ENCODE assay signal across 9 cellular contexts in the genomic region with DNA sequence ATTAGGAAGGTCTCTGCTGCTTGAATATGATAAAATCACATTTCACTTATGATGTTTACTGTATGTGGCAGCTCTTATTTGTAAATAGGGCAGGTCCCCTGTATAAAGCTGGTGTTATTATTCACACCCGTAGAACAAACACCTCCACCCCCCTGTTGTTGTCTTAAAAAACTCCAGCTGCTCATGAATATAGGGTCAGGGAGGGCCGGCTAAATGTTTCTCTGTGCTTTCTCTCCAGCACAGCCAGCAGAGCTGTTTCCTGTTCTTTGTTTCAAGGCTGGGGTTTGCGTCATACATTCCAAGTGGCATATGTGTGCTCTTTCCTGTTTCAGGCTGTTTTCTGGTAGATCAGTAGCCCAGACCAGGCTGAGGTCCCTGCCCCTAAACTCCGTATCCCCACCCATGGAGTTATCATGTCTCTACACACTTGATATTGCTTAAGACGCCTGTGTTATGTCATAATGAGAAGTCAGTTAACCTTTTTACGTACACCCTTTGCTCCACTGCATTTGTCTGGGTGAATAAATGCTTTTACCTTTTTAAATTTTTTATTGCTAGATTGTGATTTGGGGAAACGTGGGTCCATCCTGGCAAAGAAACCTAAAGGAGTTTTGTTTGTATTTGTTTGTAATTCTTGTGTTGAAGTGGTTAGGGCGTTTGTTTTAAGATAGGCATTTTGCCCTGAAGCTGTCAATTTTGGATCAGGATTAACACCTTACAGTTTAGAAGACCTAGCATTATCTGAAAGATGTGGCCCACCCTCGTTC. TPM values are rescaled to one million over a fixed set of nuclear protein-coding genes. Genes with fewer than 3 reads are reported as not detected.
DNase-seq lines count a peak whose midpoint lies in the region; FAIRE-seq and TF ChIP-seq lines count a peak whose summit lies in the region.
"Had no signal": no experiment of that assay in that cellular context is flagged by ENCODE, and none has a peak within 500 bp of the region (broad histone marks: within the 10 kb centered on the region; RNA-seq: fewer than 3 reads in every experiment).

No MANE protein-coding gene starts in this region.

- DNase-seq in NCI-H82 (lab: John Stamatoyannopoulos, UW) = peak; percentile 28
- DNase-seq in NCI-H82 treated with DMSO at 0.1 percent for 48 hours (lab: John Stamatoyannopoulos, UW; ENCODE audit: unreplicated experiment) = no peak
- DNase-seq in NCI-H1105 (lab: John Stamatoyannopoulos, UW) = peak; percentile 57
- peak; percentile 97 for DNase-seq in SKM-1 treated with dmso at 0.1 percent for 144 hours (lab: John Stamatoyannopoulos, UW; ENCODE audit: unreplicated experiment)
- DNase-seq in astrocyte (ENCODE audit: low read depth) = peak; percentile 98
- DNase-seq in left ventricle myocardium inferior = peak; percentile 58
- peak; percentile 79 to 91 (median 81) for DNase-seq in ovary
- no peak for DNase-seq in activated T-helper 2 cell treated with anti-CD3 and anti-CD28 coated beads, Interferon-gamma antibody, Interleukin-2, Interleukin-4, amounts not matched to agents 10 μg/mL and 5 μg/mL and 100 μg/mL, durations not matched to agents 14 hours and 24 hours and 36 hours (ENCODE audit: low spot score)

- peak; percentile 55 for TF ChIP-seq EP300 in ovary (IDR thresholded peaks at IDR 0.05)

- H3K4me1 ChIP-seq in astrocyte (ENCODE audit: insufficient read depth, low read length) (peaks cover 51% of the 10 kb centered on the region), left ventricle myocardium inferior (peaks cover 88% of the 10 kb centered on the region), ovary (ENCODE audit: insufficient read depth) (peaks cover 18% of the 10 kb centered on the region)

- H3K9ac ChIP-seq in astrocyte (ENCODE audit: low read length) = peak overlapping the region; percentile 89
- H3K9ac ChIP-seq: BLaER1 had no signal

- H3K4me3 ChIP-seq in astrocyte (ENCODE audit: insufficient read depth, low read depth, low read length) (peak overlapping the region; percentile 88), left ventricle myocardium inferior (peak overlapping the region; percentile 74), ovary (peak overlapping the region; percentile 74)
- H3K4me3 ChIP-seq: BLaER1 had no signal

- H3K27ac ChIP-seq in astrocyte (ENCODE audit: low read depth, low read length) (peak overlapping the region; percentile 96), left ventricle myocardium inferior (replicated peaks) (peak overlapping the region; percentile 100), ovary (peak overlapping the region; percentile 50 to 97)
- H3K27ac ChIP-seq: BLaER1 had no signal

- peaks cover 2% of the 10 kb centered on the region for H3K36me3 ChIP-seq in astrocyte (ENCODE audit: insufficient read depth, low read length)
- H3K36me3 ChIP-seq in left ventricle myocardium inferior = no peaks in the 10 kb centered on the region
- H3K36me3 ChIP-seq in ovary = no peaks in the 10 kb centered on the region
- H3K36me3 ChIP-seq: BLaER1 had no signal

- peak overlapping the region; percentile 99 for H3K4me3 Mint-ChIP-seq in astrocyte (ENCODE audit: unreplicated experiment)
- H3K4me3 Mint-ChIP-seq in activated T-helper 2 cell treated with anti-CD3 and anti-CD28 coated beads, Interferon-gamma antibody, Interleukin-2, Interleukin-4, amounts not matched to agents 10 μg/mL and 5 μg/mL and 100 μg/mL, durations not matched to agents 14 hours and 24 hours and 36 hours (ENCODE audit: low read depth) = no peak overlapping the region

- intact Hi-C loops in left ventricle myocardium inferior (cut with micrococcal nuclease) (no loop called here), ovary (cut with DNase I) (loop anchor here in 1 of 4 donors (10.0 kb wide), 1 partner anchor 982 kb away; the partner anchor contains the start of gene RELL1)
- intact Hi-C loops in activated T-helper 2 cell treated with anti-CD3 and anti-CD28 coated beads, Interferon-gamma antibody, Interleukin-2, Interleukin-4, amounts not matched to agents 10 μg/mL and 5 μg/mL and 100 μg/mL, durations not matched to agents 14 hours and 24 hours and 36 hours (cut with micrococcal nuclease) = loop anchor here (2.0 to 10.0 kb wide), 4 partner anchors 348 to 982 kb away; partner anchors contain the start of genes RELL1 and TBC1D1

- peak overlapping the region; percentile 85 for H3K4me2 ChIP-seq in astrocyte (ENCODE audit: low read length)
- H3K4me2 ChIP-seq: BLaER1 had no signal

- H3K27ac Mint-ChIP-seq in astrocyte (ENCODE audit: unreplicated experiment) = peak overlapping the region; percentile 99
- H3K27ac Mint-ChIP-seq in activated T-helper 2 cell treated with anti-CD3 and anti-CD28 coated beads, Interferon-gamma antibody, Interleukin-2, Interleukin-4, amounts not matched to agents 10 μg/mL and 5 μg/mL and 100 μg/mL, durations not matched to agents 14 hours and 24 hours and 36 hours = no peak overlapping the region

- H3K36me3 Mint-ChIP-seq in astrocyte (ENCODE audit: low read depth, unreplicated experiment) = peaks cover 1% of the 10 kb centered on the region
- H3K36me3 Mint-ChIP-seq in activated T-helper 2 cell treated with anti-CD3 and anti-CD28 coated beads, Interferon-gamma antibody, Interleukin-2, Interleukin-4, amounts not matched to agents 10 μg/mL and 5 μg/mL and 100 μg/mL, durations not matched to agents 14 hours and 24 hours and 36 hours (ENCODE audit: low read depth) = no peaks in the 10 kb centered on the region

- H3K27me3 ChIP-seq in astrocyte (ENCODE audit: insufficient read depth, low read length) (no peaks in the 10 kb centered on the region), left ventricle myocardium inferior (ENCODE audit: low read depth) (no peaks in the 10 kb centered on the region), ovary (no peaks in the 10 kb centered on the region)

- H3K9me3 ChIP-seq in astrocyte (ENCODE audit: insufficient read depth, low read depth, low read length) (no peaks in the 10 kb centered on the region), left ventricle myocardium inferior (replicated peaks) (no peaks in the 10 kb centered on the region), ovary (no peaks in the 10 kb centered on the region)
- H3K9me3 ChIP-seq: BLaER1 had no signal

- peaks cover 91% of the 10 kb centered on the region for H3K79me2 ChIP-seq in astrocyte (ENCODE audit: insufficient read depth, low read length)

- H2AFZ ChIP-seq in astrocyte (ENCODE audit: low read depth, low read length) = no peak overlapping the region

- no peak for TF ChIP-seq CTCF in astrocyte (IDR thresholded peaks at IDR 0.05; ENCODE audit: insufficient read depth, low read depth, low read length)
- TF ChIP-seq CTCF in left ventricle myocardium inferior (IDR thresholded peaks at IDR 0.05; ENCODE audit: borderline replicate concordance) = no peak
- TF ChIP-seq CTCF in ovary (IDR thresholded peaks at IDR 0.05) = no peak

- no peaks in the 10 kb centered on the region for H3K9me3 Mint-ChIP-seq in astrocyte (ENCODE audit: unreplicated experiment)
- H3K9me3 Mint-ChIP-seq in activated T-helper 2 cell treated with anti-CD3 and anti-CD28 coated beads, Interferon-gamma antibody, Interleukin-2, Interleukin-4, amounts not matched to agents 10 μg/mL and 5 μg/mL and 100 μg/mL, durations not matched to agents 14 hours and 24 hours and 36 hours = no peaks in the 10 kb centered on the region

- H3K4me1 Mint-ChIP-seq in astrocyte (ENCODE audit: low read depth, unreplicated experiment) = peaks cover 45% of the 10 kb centered on the region
- H3K4me1 Mint-ChIP-seq in activated T-helper 2 cell treated with anti-CD3 and anti-CD28 coated beads, Interferon-gamma antibody, Interleukin-2, Interleukin-4, amounts not matched to agents 10 μg/mL and 5 μg/mL and 100 μg/mL, durations not matched to agents 14 hours and 24 hours and 36 hours (ENCODE audit: low read depth) = peaks cover 22% of the 10 kb centered on the region

- H3K27me3 Mint-ChIP-seq in astrocyte (ENCODE audit: low read depth, unreplicated experiment) = no peaks in the 10 kb centered on the region
- H3K27me3 Mint-ChIP-seq in activated T-helper 2 cell treated with anti-CD3 and anti-CD28 coated beads, Interferon-gamma antibody, Interleukin-2, Interleukin-4, amounts not matched to agents 10 μg/mL and 5 μg/mL and 100 μg/mL, durations not matched to agents 14 hours and 24 hours and 36 hours (ENCODE audit: low read depth) = peaks cover 59% of the 10 kb centered on the region

- TF ChIP-seq POLR2A in ovary (IDR thresholded peaks at IDR 0.05) = peak; percentile 67

- peak; percentile 97 for FAIRE-seq in astrocyte (lab: Jason Lieb, UNC)

- peaks cover 22% of the 10 kb centered on the region for H4K20me1 ChIP-seq in astrocyte (ENCODE audit: insufficient read depth, low read length)

- WGBS in ovary, 3 donors = 1 to 2% (median 1%) methylated on average over 9 of the region's 9 CpGs

RNA-seq across cellular contexts. Expression of gene KLF3, which starts 3.2 kb away (rescaled TPM):
- 35.9 and 40.8 TPM in 2 replicates for total RNA-seq in astrocyte
- 16.5 TPM for total RNA-seq in left ventricle myocardium inferior
- total RNA-seq in ovary = 100 to 1,000 TPM in 1 of 7 donors, 10 to 100 TPM in 6; 67.9 to 111 (median 76.7) TPM
- 10 to 100 TPM; 32.9 to 43.8 TPM for polyA plus RNA-seq in ovary
- total RNA-seq in activated T-helper 2 cell treated with anti-CD3 and anti-CD28 coated beads, Interferon-gamma antibody, Interleukin-2, Interleukin-4, amounts not matched to agents 10 μg/mL and 5 μg/mL and 100 μg/mL, durations not matched to agents 14 hours and 24 hours and 36 hours = 0.62 and 0.71 TPM in 2 replicates

Comparison
In these comparisons a context has a peak if more than half of its experiments do, and no peak if none do; other contexts are left out.
1. DNase-seq: peak in NCI-H82 (single experiment), NCI-H1105 (single experiment), SKM-1 treated with dmso at 0.1 percent for 144 hours (single experiment), astrocyte (single experiment), left ventricle myocardium inferior (single experiment) and ovary (5 of 5); none in NCI-H82 treated with DMSO at 0.1 percent for 48 hours (single experiment) and activated T-helper 2 cell treated with anti-CD3 and anti-CD28 coated beads, Interferon-gamma antibody, Interleukin-2, Interleukin-4, amounts not matched to agents 10 μg/mL and 5 μg/mL and 100 μg/mL, durations not matched to agents 14 hours and 24 hours and 36 hours (single experiment).
2. RNA of gene KLF3, which starts 3.2 kb away (total RNA-seq): 67.9 to 111 TPM in ovary, 35.9 to 40.8 TPM in astrocyte and 16.5 TPM in left ventricle myocardium inferior (single experiment); 0.62 to 0.71 TPM in activated T-helper 2 cell treated with anti-CD3 and anti-CD28 coated beads, Interferon-gamma antibody, Interleukin-2, Interleukin-4, amounts not matched to agents 10 μg/mL and 5 μg/mL and 100 μg/mL, durations not matched to agents 14 hours and 24 hours and 36 hours; every median in the first group is over 10 times any median in the second.
3. Peak in every context shown above with its lines, with median percentiles within 50 percentile points of each other: H3K27ac ChIP-seq and H3K4me3 ChIP-seq.